21 cellular contexts compared by ENCODE assay signal in the genomic region with DNA sequence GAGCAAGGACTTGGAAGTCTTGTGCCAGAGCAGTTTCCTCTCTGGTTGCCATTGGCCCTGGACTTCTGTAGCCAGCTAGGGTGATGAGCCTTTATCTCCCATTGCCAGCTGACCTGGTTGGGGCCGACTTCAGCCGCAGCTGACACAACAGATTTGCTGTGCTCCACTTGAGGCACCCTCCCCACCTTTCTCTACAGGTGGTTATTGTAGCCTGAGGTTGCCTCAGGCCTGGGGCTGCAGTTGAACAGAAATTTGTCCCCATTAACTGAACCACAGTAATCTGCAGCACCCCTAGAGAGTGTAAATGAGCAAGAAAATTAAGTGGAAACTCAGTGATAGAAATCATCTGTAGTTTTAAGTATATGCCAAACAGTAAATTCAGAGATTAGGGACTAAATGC.
"Had no signal": no experiment of that assay in that cellular context is flagged by ENCODE, and none has a peak within 500 bp of the region (broad histone marks: within the 10 kb centered on the region; RNA-seq: fewer than 3 reads in every experiment).

No MANE protein-coding gene starts in this region.

- H3K4me3 ChIP-seq: body of pancreas, gastroesophageal sphincter, heart right ventricle, skin epidermis, upper lobe of left lung had no signal

- DNase-seq: activated CD4-positive, alpha-beta memory T cell treated with anti-CD3 and anti-CD28 coated beads for 36 hours; activated CD8-positive, alpha-beta memory T cell treated with anti-CD3 and anti-CD28 coated beads, Interleukin-2, amount 50 U/mL, for 4 hours; activated effector memory CD4-positive, alpha-beta T cell treated with anti-CD3 and anti-CD28 coated beads, Interleukin-2, amount 50 U/mL, for 16 hours; activated T-cell treated with anti-CD3 and anti-CD28 coated beads, Interleukin-2, amount 50 U/mL, for 48 hours; amniotic stem cell; body of pancreas; caudate nucleus; heart right ventricle; islet precursor cell; nucleus accumbens; right cardiac atrium; stimulated activated CD4-positive, alpha-beta T cell treated with anti-CD3 and anti-CD28 coated beads, Interleukin-15, amount 100 ng/mL, for 24 hours; stimulated activated CD4-positive, alpha-beta T cell treated with anti-CD3 and anti-CD28 coated beads, Interleukin-4, amount 100 ng/mL, for 1 hour; stimulated activated naive CD4-positive, alpha-beta T cell; substantia nigra; upper lobe of left lung had no signal

- H3K9me3 ChIP-seq: body of pancreas, gastroesophageal sphincter, heart right ventricle, upper lobe of left lung had no signal

- ATAC-seq: activated naive CD4-positive, alpha-beta T cell treated with anti-CD3 and anti-CD28 coated beads, Interleukin-2, amount 50 U/mL, for 72 hours; body of pancreas; gastroesophageal sphincter; heart right ventricle; natural killer cell treated with Interleukin-12 subunit alpha and Interleukin-12 subunit beta and Interleukin-15 and Interleukin-18, amount 100 ng/mL, for 72 hours; right cardiac atrium had no signal

- H3K4me1 ChIP-seq: body of pancreas, heart right ventricle, upper lobe of left lung had no signal

- H3K27ac ChIP-seq: body of pancreas, upper lobe of left lung, VCaP had no signal

- H3K36me3 ChIP-seq: gastroesophageal sphincter, heart right ventricle, upper lobe of left lung had no signal

- H3K27me3 ChIP-seq: body of pancreas, gastroesophageal sphincter, heart right ventricle, upper lobe of left lung had no signal
